In genomic region chr11:63869686-63870085, GRCh38 we compare ENCODE assay signal across 8 cellular contexts. TPM values are rescaled to one million over a fixed set of nuclear protein-coding genes. Genes with fewer than 3 reads are reported as not detected.
DNase-seq lines count a peak whose midpoint lies in the region; ATAC-seq and TF ChIP-seq lines count a peak whose summit lies in the region.

No MANE protein-coding gene starts in this region.

- DNase-seq in KBM-7, result peak; percentile 64
- DNase-seq in activated T-helper 2 cell treated with anti-CD3 and anti-CD28 coated beads, Interferon-gamma antibody, Interleukin-2, Interleukin-4, amounts not matched to agents 10 μg/mL and 5 μg/mL and 100 μg/mL, durations not matched to agents 14 hours and 24 hours and 36 hours (ENCODE audit: low spot score), result peak; percentile 32
- DNase-seq in mesothelial cell of epicardium (ENCODE audit: low spot score in 2 of 2, unreplicated experiment in 2 of 2), result no peak
- DNase-seq in hippocampal formation (lab: John Stamatoyannopoulos, UW), result no peak
- no peak for DNase-seq in SK-N-DZ (ENCODE audit: low spot score)

- H3K36me3 ChIP-seq in ACC112 (ENCODE audit: insufficient read depth, low read length), result no peaks in the 10 kb centered on the region

- no peak overlapping the region for H3K4me3 ChIP-seq in ACC112 (ENCODE audit: low read depth, low read length)

- peaks cover 41% of the 10 kb centered on the region for H3K36me3 Mint-ChIP-seq in activated T-helper 2 cell treated with anti-CD3 and anti-CD28 coated beads, Interferon-gamma antibody, Interleukin-2, Interleukin-4, amounts not matched to agents 10 μg/mL and 5 μg/mL and 100 μg/mL, durations not matched to agents 14 hours and 24 hours and 36 hours (ENCODE audit: low read depth)
- H3K36me3 Mint-ChIP-seq in mesothelial cell of epicardium, result no peaks in the 10 kb centered on the region

- H3K4me1 Mint-ChIP-seq in activated T-helper 2 cell treated with anti-CD3 and anti-CD28 coated beads, Interferon-gamma antibody, Interleukin-2, Interleukin-4, amounts not matched to agents 10 μg/mL and 5 μg/mL and 100 μg/mL, durations not matched to agents 14 hours and 24 hours and 36 hours (ENCODE audit: low read depth), result peaks cover 68% of the 10 kb centered on the region
- peaks cover 65% of the 10 kb centered on the region for H3K4me1 Mint-ChIP-seq in mesothelial cell of epicardium

- no peaks in the 10 kb centered on the region for H3K27me3 ChIP-seq in ACC112 (ENCODE audit: insufficient read depth, low read length)

- no peaks in the 10 kb centered on the region for H3K9me3 Mint-ChIP-seq in activated T-helper 2 cell treated with anti-CD3 and anti-CD28 coated beads, Interferon-gamma antibody, Interleukin-2, Interleukin-4, amounts not matched to agents 10 μg/mL and 5 μg/mL and 100 μg/mL, durations not matched to agents 14 hours and 24 hours and 36 hours
- H3K9me3 Mint-ChIP-seq in mesothelial cell of epicardium, result no peaks in the 10 kb centered on the region

- peaks cover 43% of the 10 kb centered on the region for H3K4me1 ChIP-seq in ACC112 (ENCODE audit: control insufficient read depth, insufficient read depth, low read length, unreplicated experiment)

- no peak overlapping the region for H2AFZ ChIP-seq in ACC112 (ENCODE audit: low read length, unreplicated experiment)

- H3K27ac Mint-ChIP-seq in activated T-helper 2 cell treated with anti-CD3 and anti-CD28 coated beads, Interferon-gamma antibody, Interleukin-2, Interleukin-4, amounts not matched to agents 10 μg/mL and 5 μg/mL and 100 μg/mL, durations not matched to agents 14 hours and 24 hours and 36 hours, result peak overlapping the region; percentile 58
- H3K27ac Mint-ChIP-seq in mesothelial cell of epicardium, result peak overlapping the region; percentile 83

- in situ Hi-C loops in KBM-7 (cut with MboI; ENCODE audit: low pct_unique_long_range_greater_than_20kb, low sequenced_read_pairs), result no loop called here

- ATAC-seq in GM18907 (IDR thresholded peaks at IDR 0.05; ENCODE audit: unreplicated experiment) (no peak), GM21447 (IDR thresholded peaks at IDR 0.05; ENCODE audit: unreplicated experiment) (no peak)

- peaks cover 73% of the 10 kb centered on the region for H3K79me2 ChIP-seq in ACC112 (ENCODE audit: control insufficient read depth, insufficient read depth, low read length, unreplicated experiment)

- H3K4me3 Mint-ChIP-seq in activated T-helper 2 cell treated with anti-CD3 and anti-CD28 coated beads, Interferon-gamma antibody, Interleukin-2, Interleukin-4, amounts not matched to agents 10 μg/mL and 5 μg/mL and 100 μg/mL, durations not matched to agents 14 hours and 24 hours and 36 hours (ENCODE audit: low read depth), result peak overlapping the region; percentile 18
- H3K4me3 Mint-ChIP-seq in mesothelial cell of epicardium, result no peak overlapping the region

- no peaks in the 10 kb centered on the region for H3K27me3 Mint-ChIP-seq in activated T-helper 2 cell treated with anti-CD3 and anti-CD28 coated beads, Interferon-gamma antibody, Interleukin-2, Interleukin-4, amounts not matched to agents 10 μg/mL and 5 μg/mL and 100 μg/mL, durations not matched to agents 14 hours and 24 hours and 36 hours (ENCODE audit: low read depth)
- H3K27me3 Mint-ChIP-seq in mesothelial cell of epicardium (ENCODE audit: low read depth), result no peaks in the 10 kb centered on the region

- H3K27ac ChIP-seq in ACC112 (ENCODE audit: low read depth, low read length), result peak overlapping the region; percentile 54; the same call in 1 of the 2 replicates

- intact Hi-C loops in activated T-helper 2 cell treated with anti-CD3 and anti-CD28 coated beads, Interferon-gamma antibody, Interleukin-2, Interleukin-4, amounts not matched to agents 10 μg/mL and 5 μg/mL and 100 μg/mL, durations not matched to agents 14 hours and 24 hours and 36 hours (cut with micrococcal nuclease), result no loop called here

- TF ChIP-seq CTCF in mesothelial cell of epicardium (IDR thresholded peaks at IDR 0.05; ENCODE audit: unreplicated experiment), result no peak

RNA-seq across cellular contexts. Expression of gene MARK2, which starts 30.8 kb away (rescaled TPM):
- total RNA-seq in activated T-helper 2 cell treated with anti-CD3 and anti-CD28 coated beads, Interferon-gamma antibody, Interleukin-2, Interleukin-4, amounts not matched to agents 10 μg/mL and 5 μg/mL and 100 μg/mL, durations not matched to agents 14 hours and 24 hours and 36 hours, result 36.5 and 38.8 TPM in 2 replicates
- total RNA-seq in mesothelial cell of epicardium, result 48.8 to 51.5 TPM (median 51.2 TPM) in 3 replicates
- polyA plus RNA-seq in SK-N-DZ (2014; cell fraction: cytosol; rRNA removed), result 15.2 and 15.4 TPM in 2 replicates
- polyA plus RNA-seq in SK-N-DZ (2014; cell fraction: nucleus; rRNA removed), result 9.8 and 11.1 TPM in 2 replicates

RNA-seq across cellular contexts. Expression of gene RCOR2, which starts 47.3 kb away (rescaled TPM):
- total RNA-seq in activated T-helper 2 cell treated with anti-CD3 and anti-CD28 coated beads, Interferon-gamma antibody, Interleukin-2, Interleukin-4, amounts not matched to agents 10 μg/mL and 5 μg/mL and 100 μg/mL, durations not matched to agents 14 hours and 24 hours and 36 hours, result 0.41 and 0.43 TPM in 2 replicates
- total RNA-seq in mesothelial cell of epicardium, result 28.6 to 33.7 TPM (median 30.6 TPM) in 3 replicates
- polyA plus RNA-seq in SK-N-DZ (2014; cell fraction: cytosol; rRNA removed), result 115 and 123 TPM in 2 replicates
- polyA plus RNA-seq in SK-N-DZ (2014; cell fraction: nucleus; rRNA removed), result 163 and 172 TPM in 2 replicates

RNA-seq across cellular contexts. Expression of gene SPINDOC, which starts 56.4 kb away (rescaled TPM):
- total RNA-seq in activated T-helper 2 cell treated with anti-CD3 and anti-CD28 coated beads, Interferon-gamma antibody, Interleukin-2, Interleukin-4, amounts not matched to agents 10 μg/mL and 5 μg/mL and 100 μg/mL, durations not matched to agents 14 hours and 24 hours and 36 hours, result 67.0 and 69.2 TPM in 2 replicates
- 55.5 to 63.7 TPM (median 60.1 TPM) in 3 replicates for total RNA-seq in mesothelial cell of epicardium
- 59.1 and 74.8 TPM in 2 replicates for polyA plus RNA-seq in SK-N-DZ (2014; cell fraction: cytosol; rRNA removed)
- 37.1 and 53.8 TPM in 2 replicates for polyA plus RNA-seq in SK-N-DZ (2014; cell fraction: nucleus; rRNA removed)

Comparison
In these comparisons a context has a peak if more than half of its experiments do, and no peak if none do; other contexts are left out.
1. DNase-seq: peak in KBM-7 (single experiment) and activated T-helper 2 cell treated with anti-CD3 and anti-CD28 coated beads, Interferon-gamma antibody, Interleukin-2, Interleukin-4, amounts not matched to agents 10 μg/mL and 5 μg/mL and 100 μg/mL, durations not matched to agents 14 hours and 24 hours and 36 hours (single experiment); none in mesothelial cell of epicardium (0 of 2), hippocampal formation (0 of 2) and SK-N-DZ (single experiment).
2. RNA of gene RCOR2, which starts 47.3 kb away (total RNA-seq): 28.6 to 33.7 TPM in mesothelial cell of epicardium; 0.41 to 0.43 TPM in activated T-helper 2 cell treated with anti-CD3 and anti-CD28 coated beads, Interferon-gamma antibody, Interleukin-2, Interleukin-4, amounts not matched to agents 10 μg/mL and 5 μg/mL and 100 μg/mL, durations not matched to agents 14 hours and 24 hours and 36 hours; every median in the first group is over 10 times any median in the second.